1 cellular context compared by ENCODE assay signal in genomic region chr11:11543656-11544055, GRCh38.
TF ChIP-seq lines count a peak whose summit lies in the region.

No MANE protein-coding gene starts in this region.

TF ChIP-seq in WTC11, 78 proteins besides CTCF, POLR2A, EP300 and RAD21 (continued from another document):
- TF ChIP-seq ZSCAN18 (CRISPR knock-in tag; IDR thresholded peaks at IDR 0.05) = no peak
- TF ChIP-seq ZNF138 (CRISPR knock-in tag; conservative IDR thresholded peaks at IDR 0.05) = no peak
- TF ChIP-seq RELA (CRISPR knock-in tag; IDR thresholded peaks at IDR 0.05; ENCODE audit: borderline replicate concordance) = no peak
- no peak for TF ChIP-seq GABPB1 (CRISPR knock-in tag; IDR thresholded peaks at IDR 0.05)
- TF ChIP-seq TCF7 (CRISPR knock-in tag; IDR thresholded peaks at IDR 0.05; ENCODE audit: low read depth) = no peak
- no peak for TF ChIP-seq IRF2 (CRISPR knock-in tag; IDR thresholded peaks at IDR 0.05; ENCODE audit: borderline replicate concordance, low read depth)
- TF ChIP-seq SOX15 (CRISPR knock-in tag; IDR thresholded peaks at IDR 0.05) = no peak
- no peak for TF ChIP-seq ATF2 (CRISPR knock-in tag; IDR thresholded peaks at IDR 0.05; ENCODE audit: borderline replicate concordance, low read depth)
